In genomic region chr20:41017448-41018042, GRCh38 we compare ENCODE assay signal across 24 cellular contexts. TPM values are rescaled to one million over a fixed set of nuclear protein-coding genes. Genes with fewer than 3 reads are reported as not detected.
DNase-seq lines count a peak whose midpoint lies in the region; ATAC-seq, FAIRE-seq and TF ChIP-seq lines count a peak whose summit lies in the region.
"Had no signal": no experiment of that assay in that cellular context is flagged by ENCODE, and none has a peak within 500 bp of the region (broad histone marks: within the 10 kb centered on the region; RNA-seq: fewer than 3 reads in every experiment).

No MANE protein-coding gene starts in this region.

- H3K27ac ChIP-seq in HepG2 (ENCODE audit: extremely low read length, insufficient read depth, low read length) (no peak overlapping the region), right lobe of liver (no peak overlapping the region), K562 (ENCODE audit: extremely low read depth, low read depth, low read length) (no peak overlapping the region), keratinocyte (ENCODE audit: control insufficient read depth, insufficient read depth, low read length) (peak overlapping the region; percentile 96)
- H3K27ac ChIP-seq: coronary artery, HL-60, psoas muscle had no signal

- DNase-seq in HepG2 (ENCODE audit: low spot score) (peak; percentile 34), right lobe of liver (no peak), K562 (ENCODE audit: extremely low read depth in 1 of 4, low spot score in 3 of 4) (no peak), keratinocyte (ENCODE audit: low read depth, low spot score) (peak; percentile 68), cerebellum (ENCODE audit: low spot score) (no peak), NCI-H1436 (lab: John Stamatoyannopoulos, UW) (no peak)
- DNase-seq in activated CD8-positive, alpha-beta memory T cell treated with anti-CD3 and anti-CD28 coated beads, Interleukin-2, amount 50 U/mL, for 48 hours = no peak
- DNase-seq: activated CD4-positive, alpha-beta memory T cell treated with anti-CD3 and anti-CD28 coated beads, Interleukin-2, amount 10 ng/mL, durations not matched to agents 7 days and 5 days; activated CD4-positive, CD25-positive, alpha-beta regulatory T cell; BE2C; midbrain; NCI-H146; NCI-H510A; NK-92 treated with Interleukin-12 subunit alpha and Interleukin-12 subunit beta, amount 100 ng/mL, for 24 hours; psoas muscle; stimulated activated naive CD4-positive, alpha-beta T cell had no signal

- TF ChIP-seq RAD21 in HepG2 (CRISPR knock-in tag; IDR thresholded peaks at IDR 0.05) (no peak), K562 (CRISPR knock-in tag; conservative IDR thresholded peaks at IDR 0.05 in 1 of 2, IDR thresholded peaks at IDR 0.05 in 1 of 2) (no peak)

- H3K4me1 ChIP-seq in HepG2 (ENCODE audit: insufficient read depth, low read length) (peaks cover 57% of the 10 kb centered on the region), right lobe of liver (no peaks in the 10 kb centered on the region), K562 (replicated peaks in 1 of 2; ENCODE audit: control insufficient read depth in 2 of 2, insufficient read depth in 2 of 2, low read length in 2 of 2) (no peaks in the 10 kb centered on the region), keratinocyte (ENCODE audit: control insufficient read depth, extremely low read depth, insufficient read depth, low read length) (peaks cover 32% of the 10 kb centered on the region)
- H3K4me1 ChIP-seq: BE2C, psoas muscle had no signal

- FAIRE-seq in HepG2 (lab: Jason Lieb, UNC) (peak; percentile 79), K562 (lab: Jason Lieb, UNC) (peak; percentile 37), keratinocyte (lab: Jason Lieb, UNC) (peak; percentile 79)
- FAIRE-seq: A204.1, RCC 7860 had no signal

- in situ Hi-C loops in HepG2 (cut with HindIII; ENCODE audit: extremely low pct_ligation_motif_present, low pct_unique_long_range_greater_than_20kb) (no loop called here), K562 (cut with MboI) (no loop called here)

- H4K20me1 ChIP-seq in HepG2 (ENCODE audit: insufficient read depth, low read length) = no peaks in the 10 kb centered on the region
- H4K20me1 ChIP-seq in K562 (replicated peaks; ENCODE audit: control insufficient read depth, insufficient read depth, low read length) = no peaks in the 10 kb centered on the region
- no peaks in the 10 kb centered on the region for H4K20me1 ChIP-seq in keratinocyte (ENCODE audit: control insufficient read depth, extremely low read depth, insufficient read depth, low read length)

- no TSS peak for BruUV-seq in HepG2 (replicated peaks; lab: Mats Ljungman, UMichigan)
- BruUV-seq in K562 (replicated peaks; lab: Mats Ljungman, UMichigan) = no TSS peak

- H3K4me2 ChIP-seq in HepG2 (ENCODE audit: low read depth, low read length) (peak overlapping the region; percentile 50), K562 (ENCODE audit: insufficient read depth, low read length) (no peak overlapping the region), keratinocyte (ENCODE audit: control insufficient read depth, extremely low read depth, insufficient read depth, low read depth, low read length) (peak overlapping the region; percentile 86)

- ATAC-seq in HepG2 (peak; percentile 89), right lobe of liver (no peak), K562 (peak; percentile 50; the same call in 2 of the 3 replicates), GM21528 (IDR thresholded peaks at IDR 0.05; ENCODE audit: low FRiP score, unreplicated experiment) (no peak)
- ATAC-seq: left lobe of liver, psoas muscle, SK-N-SH treated with all-trans-retinoic acid at 6 μM for 48 hours had no signal

- TF ChIP-seq POLR2A in HepG2 (IDR thresholded peaks at IDR 0.05; ENCODE audit: insufficient read depth in 1 of 2, low read depth in 2 of 2, low read length in 2 of 2) = no peak
- TF ChIP-seq POLR2A in right lobe of liver (IDR thresholded peaks at IDR 0.05) = no peak
- no peak for TF ChIP-seq POLR2A in K562 (conservative IDR thresholded peaks at IDR 0.05)

- POLR2A ChIA-PET in HepG2 (lab: Yijun Ruan, JAX) = interaction anchor here (0.7 to 1.4 kb wide), 2 partner anchors 10 to 14 kb away, joined by 3 to 7 read pairs; partner anchors contain the start of gene TOP1
- POLR2A ChIA-PET in K562 (lab: Yijun Ruan, JAX) = interaction anchor here (0.6 to 2.3 kb wide), 2 partner anchors 10 to 12 kb away, joined by 4 to 11 read pairs; partner anchors contain the start of gene TOP1

- H3K27me3 ChIP-seq in HepG2 (ENCODE audit: control insufficient read depth in 1 of 2, insufficient read depth in 2 of 2, low read length in 2 of 2) (peaks cover 0 to 28% of the 10 kb centered on the region in 2 experiments; a peak in 3 of 5 replicates), right lobe of liver (no peaks in the 10 kb centered on the region), K562 (ENCODE audit: control insufficient read depth in 2 of 2, insufficient read depth in 2 of 2, low read length in 2 of 2) (no peaks in the 10 kb centered on the region), keratinocyte (ENCODE audit: control insufficient read depth, extremely low read depth, insufficient read depth, low read length) (no peaks in the 10 kb centered on the region)
- H3K27me3 ChIP-seq: BE2C had no signal

- CTCF ChIA-PET in HepG2 (lab: Yijun Ruan, JAX; ENCODE audit: low intra/inter-chr PET ratio, low total read pairs) (no interaction called here), K562 (lab: Yijun Ruan, JAX; ENCODE audit: low intra/inter-chr PET ratio) (no interaction called here)

- intact Hi-C loops in HepG2 (cut with micrococcal nuclease; ENCODE audit: unreplicated experiment) (loop anchor here (1.0 kb wide), 1 partner anchor 8 kb away; no protein-coding TSS in a partner anchor), right lobe of liver (cut with DNase I) (no loop called here), K562 (cut with micrococcal nuclease) (no loop called here)

- no peaks in the 10 kb centered on the region for H3K9me1 ChIP-seq in K562 (ENCODE audit: control insufficient read depth, insufficient read depth, low read length)
- H3K9me1 ChIP-seq in keratinocyte (ENCODE audit: control insufficient read depth, extremely low read depth, insufficient read depth, low read length) = no peaks in the 10 kb centered on the region

- H3K79me2 ChIP-seq in HepG2 (ENCODE audit: insufficient read depth, low read length) (no peaks in the 10 kb centered on the region), K562 (ENCODE audit: control insufficient read depth, insufficient read depth, low read length) (no peaks in the 10 kb centered on the region), keratinocyte (ENCODE audit: control insufficient read depth, insufficient read depth, low read length) (no peaks in the 10 kb centered on the region)

- no peak for TF ChIP-seq EP300 in HepG2 (IDR thresholded peaks at IDR 0.05; ENCODE audit: low read depth in 2 of 2, low read length in 2 of 2)
- TF ChIP-seq EP300 in HepG2 (CRISPR knock-in tag; IDR thresholded peaks at IDR 0.05; ENCODE audit: borderline replicate concordance) = no peak
- no peak for TF ChIP-seq EP300 in K562 (IDR thresholded peaks at IDR 0.05; ENCODE audit: low read length)

- H2AFZ ChIP-seq in HepG2 (ENCODE audit: low read length) (peak overlapping the region; percentile 65), K562 (ENCODE audit: low read depth, low read length) (no peak overlapping the region; the same call in 1 of the 2 replicates), keratinocyte (ENCODE audit: control insufficient read depth, low read length) (peak overlapping the region; percentile 34)

- dilution Hi-C loops in keratinocyte (cut with MboI; ENCODE audit: extremely low pct_ligation_motif_present, low sequenced_read_pairs) = no loop called here

- H3K9me3 ChIP-seq in HepG2 (ENCODE audit: low read length) = no peaks in the 10 kb centered on the region
- H3K9me3 ChIP-seq in right lobe of liver = no peaks in the 10 kb centered on the region
- no peaks in the 10 kb centered on the region for H3K9me3 ChIP-seq in K562 (replicated peaks; ENCODE audit: control insufficient read depth, insufficient read depth, low read depth, low read length)
- no peaks in the 10 kb centered on the region for H3K9me3 ChIP-seq in keratinocyte (ENCODE audit: control insufficient read depth, low read depth, low read length)
- H3K9me3 ChIP-seq: BE2C, psoas muscle had no signal

- H3K4me3 ChIP-seq in HepG2 (replicated peaks in 1 of 3; ENCODE audit: insufficient read depth in 1 of 3, low read depth in 2 of 3, low read length in 3 of 3) (no peak overlapping the region), right lobe of liver (no peak overlapping the region), K562 (no peak overlapping the region), keratinocyte (ENCODE audit: control insufficient read depth in 2 of 3, extremely low read depth in 1 of 3, insufficient read depth in 2 of 3, low read depth in 1 of 3, low read length in 3 of 3) (peak overlapping the region in 2 of 3 experiments; percentile 47 to 48)
- H3K4me3 ChIP-seq: coronary artery, psoas muscle, skin epidermis had no signal

- 25% methylated on average over 3 of the region's 3 CpGs for WGBS in HepG2 (ENCODE audit: low lambda C conversion rate)
- WGBS in right lobe of liver (ENCODE audit: insufficient coverage, low coverage, low lambda C conversion rate, missing lambda C conversion rate) = 50% methylated on average over 1 of the region's 3 CpGs
- WGBS in K562 (ENCODE audit: insufficient coverage, low coverage, missing lambda C conversion rate) = 31% methylated on average over 3 of the region's 3 CpGs

- 0 out of 2 replicates have a peak, but pooled peaks have one; percentile 18 for TF ChIP-seq CTCF in HepG2 (CRISPR knock-in tag; IDR thresholded peaks at IDR 0.05)
- TF ChIP-seq CTCF in right lobe of liver (IDR thresholded peaks at IDR 0.05) = no peak
- no peak for TF ChIP-seq CTCF in K562 (IDR thresholded peaks at IDR 0.05 in 2 of 3, conservative IDR thresholded peaks at IDR 0.05 in 1 of 3; ENCODE audit: insufficient read depth in 2 of 3, low read depth in 1 of 3, low read length in 3 of 3)
- no peak for TF ChIP-seq CTCF in keratinocyte (optimal IDR thresholded peaks at IDR 0.05 in 1 of 3, IDR thresholded peaks at IDR 0.05 in 1 of 3, conservative IDR thresholded peaks at IDR 0.05 in 1 of 3; ENCODE audit: extremely low read depth in 1 of 3, insufficient read depth in 2 of 3, low read length in 3 of 3)

- no peaks in the 10 kb centered on the region for H3K36me3 ChIP-seq in HepG2 (replicated peaks in 1 of 2; ENCODE audit: control insufficient read depth in 1 of 2, insufficient read depth in 2 of 2, low read length in 2 of 2)
- no peaks in the 10 kb centered on the region for H3K36me3 ChIP-seq in right lobe of liver
- no peaks in the 10 kb centered on the region for H3K36me3 ChIP-seq in K562 (ENCODE audit: control insufficient read depth, insufficient read depth, low read length)
- H3K36me3 ChIP-seq in keratinocyte (ENCODE audit: control insufficient read depth in 2 of 2, extremely low read depth in 1 of 2, insufficient read depth in 2 of 2, low read length in 2 of 2) = no peaks in the 10 kb centered on the region
- H3K36me3 ChIP-seq: BE2C had no signal

- H3K9ac ChIP-seq in HepG2 (ENCODE audit: insufficient read depth, low read depth, low read length) = no peak overlapping the region
- no peak overlapping the region for H3K9ac ChIP-seq in K562 (ENCODE audit: insufficient read depth in 1 of 2, low read depth in 2 of 2, low read length in 2 of 2)
- H3K9ac ChIP-seq in keratinocyte (ENCODE audit: control insufficient read depth, extremely low read depth, insufficient read depth, low read length) = peak overlapping the region; percentile 65

RNA-seq across cellular contexts. Expression of gene TOP1, which starts 11.1 kb away (rescaled TPM):
- total RNA-seq in HepG2 (2016; rRNA removed; fragmentation: Illumina TruSeq; extraction: Trizol) (19.4 and 75.3 TPM in 2 replicates), right lobe of liver (10 to 100 TPM; 17.3 to 29.7 (median 25.5) TPM), K562 (2014; rRNA removed) (26.0 and 26.7 TPM in 2 replicates), K562 (2014; rRNA removed; fragmentation: Illumina TruSeq; extraction: Trizol) (44.6 and 46.7 TPM in 2 replicates), K562 (2015; rRNA removed; fragmentation: Illumina TruSeq; extraction: Trizol) (38.6 and 39.6 TPM in 2 replicates), K562 (2021) (86.0 and 95.6 TPM in 2 replicates), cerebellum (19.4 TPM)
- total RNA-seq in HepG2 (2016; cell fraction: cytosol; rRNA removed; fragmentation: Illumina TruSeq; extraction: Trizol; ENCODE audit: low read depth) = 17.3 and 19.8 TPM in 2 replicates
- 17.0 and 75.6 TPM in 2 replicates for total RNA-seq in HepG2 (2016; cell fraction: insoluble cytoplasmic fraction; rRNA removed; fragmentation: Illumina TruSeq; extraction: Trizol)
- total RNA-seq in HepG2 (2016; cell fraction: membrane; rRNA removed; fragmentation: Illumina TruSeq; extraction: Trizol) = 20.3 and 21.0 TPM in 2 replicates
- total RNA-seq in HepG2 (2016; cell fraction: nucleus; rRNA removed; fragmentation: Illumina TruSeq; extraction: Trizol) = 45.7 and 48.4 TPM in 2 replicates
- polyA plus RNA-seq in HepG2 (2011; rRNA removed) (9.9 and 10.2 TPM in 2 replicates), K562 (2011; rRNA removed) (17.3 and 26.4 TPM in 2 replicates), K562 (2014; fragmentation: Illumina TruSeq; extraction: Trizol) (101 and 127 TPM in 2 replicates), K562 (2014; fragmentation: Nextera tagmentation; extraction: Ambion mirVana) (10 to 100 TPM; 29.2 to 38.2 TPM), K562 (2014; rRNA removed) (40.9 and 50.4 TPM in 2 replicates), keratinocyte (13.8 to 25.2 TPM (median 20.4 TPM) in 3 replicates)
- 5.5 and 9.3 TPM in 2 replicates for polyA plus RNA-seq in HepG2 (2011; cell fraction: cytosol; rRNA removed)
- 10.9 and 11.3 TPM in 2 replicates for polyA plus RNA-seq in HepG2 (2011; cell fraction: nucleus; rRNA removed)
- 51.4 and 67.5 TPM in 2 replicates for polyA plus RNA-seq in HepG2 (2012)
- 2.6 and 3.5 TPM in 2 replicates for polyA plus RNA-seq in HepG2 (2016; cell fraction: cytosol; fragmentation: Illumina TruSeq; extraction: Trizol; ENCODE audit: low read depth)
- polyA plus RNA-seq in HepG2 (2016; cell fraction: insoluble cytoplasmic fraction; fragmentation: Illumina TruSeq; extraction: Trizol; ENCODE audit: low read depth) = 131 and 136 TPM in 2 replicates
- 9.6 and 10.8 TPM in 2 replicates for polyA plus RNA-seq in HepG2 (2016; cell fraction: membrane; fragmentation: Illumina TruSeq; extraction: Trizol; ENCODE audit: low read depth)
- polyA plus RNA-seq in HepG2 (2016; cell fraction: nucleus; fragmentation: Illumina TruSeq; extraction: Trizol; ENCODE audit: insufficient read depth, low read depth) = 89.8 and 94.4 TPM in 2 replicates
- 7.0 and 9.4 TPM in 2 replicates for polyA minus RNA-seq in HepG2 (2011; rRNA and poly(A)+ RNA removed; ENCODE audit: low replicate concordance)
- 25.1 and 28.4 TPM in 2 replicates for polyA minus RNA-seq in HepG2 (2011; cell fraction: cytosol; rRNA and poly(A)+ RNA removed)
- polyA minus RNA-seq in HepG2 (2011; cell fraction: nucleus; rRNA and poly(A)+ RNA removed) = 21.5 and 22.1 TPM in 2 replicates
- 9.4 and 30.0 TPM in 2 replicates for total RNA-seq in K562 (2011; cell fraction: chromatin; rRNA removed; ENCODE audit: low replicate concordance)
- 7.2 and 9.3 TPM in 2 replicates for total RNA-seq in K562 (2011; cell fraction: nucleolus; rRNA removed)
- 10.3 and 14.0 TPM in 2 replicates for total RNA-seq in K562 (2011; cell fraction: nucleoplasm; rRNA removed)
- 6.0 and 13.1 TPM in 2 replicates for polyA plus RNA-seq in K562 (2011; cell fraction: cytosol; rRNA removed)
- 16.4 and 19.7 TPM in 2 replicates for polyA plus RNA-seq in K562 (2011; cell fraction: nucleus; rRNA removed)
- 68.8 and 90.2 TPM in 2 replicates for polyA plus RNA-seq in K562 (2012)
- 30.9 and 35.0 TPM in 2 replicates for polyA minus RNA-seq in K562 (2011; rRNA and poly(A)+ RNA removed)
- polyA minus RNA-seq in K562 (2011; cell fraction: cytosol; rRNA and poly(A)+ RNA removed) = 43.7 and 44.8 TPM in 2 replicates
- 9.3 and 13.1 TPM in 2 replicates for polyA minus RNA-seq in K562 (2011; cell fraction: nucleus; rRNA and poly(A)+ RNA removed)
- polyA plus RNA-seq in keratinocyte (2011; ENCODE audit: low read depth) = 249 TPM
- 15.7 and 22.8 TPM in 2 replicates for polyA plus RNA-seq in keratinocyte (2011; cell fraction: cytosol; rRNA removed)
- 30.5 and 40.4 TPM in 2 replicates for polyA plus RNA-seq in keratinocyte (2011; cell fraction: nucleus; rRNA removed)
- polyA plus RNA-seq in keratinocyte (2012; ENCODE audit: low replicate concordance) = 58.4 and 64.0 TPM in 2 replicates
- 7.4 to 27.4 TPM (median 7.8 TPM) in 3 replicates for polyA minus RNA-seq in keratinocyte
- 16.5 TPM for polyA minus RNA-seq in keratinocyte (2011; cell fraction: cytosol; rRNA and poly(A)+ RNA removed)
- 14.8 and 40.6 TPM in 2 replicates for polyA minus RNA-seq in keratinocyte (2011; cell fraction: nucleus; rRNA and poly(A)+ RNA removed)

Comparison
In these comparisons a context has a peak if more than half of its experiments do, and no peak if none do; other contexts are left out.
1. ATAC-seq: peak in HepG2 (single experiment) and K562 (single experiment); none in right lobe of liver (0 of 4) and GM21528 (single experiment).
2. DNase-seq: peak in HepG2 (single experiment) and keratinocyte (single experiment); none in right lobe of liver (0 of 3), K562 (0 of 4), cerebellum (single experiment), NCI-H1436 (single experiment) and activated CD8-positive, alpha-beta memory T cell treated with anti-CD3 and anti-CD28 coated beads, Interleukin-2, amount 50 U/mL, for 48 hours (single experiment).
3. H3K4me3 ChIP-seq: peak in keratinocyte (2 of 3); none in HepG2 (0 of 3), right lobe of liver (0 of 3) and K562 (single experiment).
4. Of the 241 proteins assayed by ChIP-seq in both HepG2 and K562: peak only in HepG2: BCL6, BRCA1, CTCF, FOXO4, IRF2, JUN and 5 more; only in K562: none; in both: none; in neither: 229; mixed calls (peak in some experiments, not most) for 1.